8 cellular contexts compared by ENCODE assay signal in genomic region chr15:43441316-43441715, GRCh38. TPM values are rescaled to one million over a fixed set of nuclear protein-coding genes. Genes with fewer than 3 reads are reported as not detected.
A peak's percentile ranks its signal among the peaks of the same experiment; 100 is the strongest.
DNase-seq lines count a peak whose midpoint lies in the region; ATAC-seq and TF ChIP-seq lines count a peak whose summit lies in the region.

No MANE protein-coding gene starts in this region.

- H3K4me3 ChIP-seq in sigmoid colon (no peak overlapping the region), upper lobe of left lung (no peak overlapping the region)

- H3K4me1 ChIP-seq in sigmoid colon = peaks cover 0 to 13% (median 8%) of the 10 kb centered on the region in 4 donors
- H3K4me1 ChIP-seq in upper lobe of left lung = peaks cover 0 to 2% (median 0%) of the 10 kb centered on the region in 4 donors

- H3K27ac ChIP-seq in sigmoid colon = peak overlapping the region; percentile 60 to 67 (median 64)
- peak overlapping the region in 1 of 4 donors; percentile 7 for H3K27ac ChIP-seq in upper lobe of left lung

- H3K9me3 ChIP-seq in sigmoid colon (no peaks in the 10 kb centered on the region), upper lobe of left lung (no peaks in the 10 kb centered on the region)

- TF ChIP-seq CTCF in sigmoid colon (IDR thresholded peaks at IDR 0.05) = no peak
- TF ChIP-seq CTCF in upper lobe of left lung (IDR thresholded peaks at IDR 0.05) = no peak

- no peaks in the 10 kb centered on the region for H3K27me3 ChIP-seq in sigmoid colon
- H3K27me3 ChIP-seq in upper lobe of left lung = no peaks in the 10 kb centered on the region

- ATAC-seq in upper lobe of left lung (ENCODE audit: low FRiP score in 2 of 2) (no peak), GM21723 (IDR thresholded peaks at IDR 0.05; ENCODE audit: unreplicated experiment) (no peak), HG02973 (IDR thresholded peaks at IDR 0.05; ENCODE audit: unreplicated experiment) (no peak)

- TF ChIP-seq EP300 in sigmoid colon (IDR thresholded peaks at IDR 0.05) = no peak
- TF ChIP-seq EP300 in upper lobe of left lung (IDR thresholded peaks at IDR 0.05) = no peak

- DNase-seq in NCI-H1436 (lab: John Stamatoyannopoulos, UW) (peak; percentile 1), NCI-H1436 treated with DMSO at 0.1 percent for 48 hours (lab: John Stamatoyannopoulos, UW) (no peak), NCI-H2196 treated with DMSO at 0.1 percent for 48 hours (lab: John Stamatoyannopoulos, UW; ENCODE audit: unreplicated experiment) (peak; percentile 1), dermis microvascular lymphatic vessel endothelial cell (ENCODE audit: low read depth in 2 of 2) (peak; percentile 26 to 32), sigmoid colon (no peak), upper lobe of left lung (no peak)

- TF ChIP-seq POLR2A in sigmoid colon (IDR thresholded peaks at IDR 0.05) (no peak), upper lobe of left lung (IDR thresholded peaks at IDR 0.05) (no peak)

- peaks cover 0 to 53% (median 11%) of the 10 kb centered on the region in 4 donors for H3K36me3 ChIP-seq in sigmoid colon
- peaks cover 3 to 35% (median 13%) of the 10 kb centered on the region in 4 donors for H3K36me3 ChIP-seq in upper lobe of left lung

- intact Hi-C loops in sigmoid colon (cut with DNase I) = loop anchor here (2.0 to 5.0 kb wide), 2 partner anchors 51 to 75 kb away; partner anchors contain the start of genes MAP1A and TP53BP1

RNA-seq across cellular contexts. Expression of gene TP53BP1, which starts 51.6 kb away (rescaled TPM):
- total RNA-seq in dermis microvascular lymphatic vessel endothelial cell (42.6 and 43.1 TPM in 2 replicates), sigmoid colon (10 to 100 TPM; 38.3 to 63.4 (median 41.1) TPM), upper lobe of left lung (100 to 1,000 TPM in 1 of 6 donors, 10 to 100 TPM in 5; 19.3 to 122 (median 28.7) TPM)
- polyA plus RNA-seq in sigmoid colon = 10 to 100 TPM in 1 of 3 donors, 1 to 10 TPM in 2; 1.8 to 13.5 (median 6.6) TPM

Comparison
In these comparisons a context has a peak if more than half of its experiments do, and no peak if none do; other contexts are left out.
1. DNase-seq: peak in NCI-H1436 (single experiment), NCI-H2196 treated with DMSO at 0.1 percent for 48 hours (single experiment) and dermis microvascular lymphatic vessel endothelial cell (2 of 2); none in NCI-H1436 treated with DMSO at 0.1 percent for 48 hours (single experiment), sigmoid colon (single experiment) and upper lobe of left lung (0 of 2).